8 cellular contexts compared by ENCODE assay signal in genomic region chr19:13905634-13906524, GRCh38. TPM values are rescaled to one million over a fixed set of nuclear protein-coding genes. Genes with fewer than 3 reads are reported as not detected.
A peak's percentile ranks its signal among the peaks of the same experiment; 100 is the strongest.
DNase-seq lines count a peak whose midpoint lies in the region; ATAC-seq and TF ChIP-seq lines count a peak whose summit lies in the region.

BRME1 (minus strand) TSS chr19:13906117; CDS start chr19:13904892, 1,225 bp downstream.
CC2D1A (plus strand) TSS chr19:13906201; CDS start chr19:13906442, 241 bp downstream.

- no peak for TF ChIP-seq CTCF in CD8-positive, alpha-beta T cell (IDR thresholded peaks at IDR 0.05)
- TF ChIP-seq CTCF in endodermal cell (conservative IDR thresholded peaks at IDR 0.05) (no peak), mesothelial cell of epicardium (IDR thresholded peaks at IDR 0.05; ENCODE audit: unreplicated experiment) (no peak)

- no peaks in the 10 kb centered on the region for H3K9me3 ChIP-seq in CD8-positive, alpha-beta T cell (ENCODE audit: low read length)
- no peaks in the 10 kb centered on the region for H3K9me3 ChIP-seq in endodermal cell (ENCODE audit: control insufficient read depth, low read length)

- H3K36me3 ChIP-seq in CD8-positive, alpha-beta T cell (ENCODE audit: insufficient read depth, low read length), result peaks cover 3% of the 10 kb centered on the region
- H3K36me3 ChIP-seq in endodermal cell (ENCODE audit: control insufficient read depth, insufficient read depth, low read length), result peaks cover 11% of the 10 kb centered on the region

- H3K9me3 Mint-ChIP-seq in CD8-positive, alpha-beta T cell, result no peaks in the 10 kb centered on the region
- no peaks in the 10 kb centered on the region for H3K9me3 Mint-ChIP-seq in endodermal cell
- no peaks in the 10 kb centered on the region for H3K9me3 Mint-ChIP-seq in mesothelial cell of epicardium

- intact Hi-C loops in CD8-positive, alpha-beta T cell (cut with DNase I, micrococcal nuclease), result loop anchor here (1.0 to 2.0 kb wide), 4 partner anchors 25 to 126 kb away; partner anchors contain the start of gene DCAF15 (in 2 of the 2)

- H3K27me3 Mint-ChIP-seq in CD8-positive, alpha-beta T cell (ENCODE audit: low read depth), result no peaks in the 10 kb centered on the region
- H3K27me3 Mint-ChIP-seq in endodermal cell (ENCODE audit: insufficient read depth) (peaks cover 17% of the 10 kb centered on the region), mesothelial cell of epicardium (ENCODE audit: low read depth) (no peaks in the 10 kb centered on the region)

- CTCF ChIA-PET in CD8-positive, alpha-beta T cell (lab: Charles Lee), result interaction anchor here (1.0 to 1.2 kb wide), 2 partner anchors 142 to 154 kb away, joined by 3 to 4 read pairs; no protein-coding TSS in a partner anchor

- H3K36me3 Mint-ChIP-seq in CD8-positive, alpha-beta T cell, result peaks cover 10% of the 10 kb centered on the region
- H3K36me3 Mint-ChIP-seq in endodermal cell (ENCODE audit: low read depth), result peaks cover 14% of the 10 kb centered on the region
- peaks cover 10% of the 10 kb centered on the region for H3K36me3 Mint-ChIP-seq in mesothelial cell of epicardium

- 13 to 20% methylated on average over 59 to 84 of the region's 87 CpGs for WGBS in endodermal cell (ENCODE audit: insufficient coverage in 1 of 2, insufficient read length in 1 of 2), 2 experiments

- H3K4me1 ChIP-seq in CD8-positive, alpha-beta T cell (ENCODE audit: insufficient read depth, low read length), result peaks cover 12% of the 10 kb centered on the region
- H3K4me1 ChIP-seq in endodermal cell (ENCODE audit: control insufficient read depth, insufficient read depth, low read length), result no peaks in the 10 kb centered on the region

- no peaks in the 10 kb centered on the region for H3K27me3 ChIP-seq in CD8-positive, alpha-beta T cell (ENCODE audit: insufficient read depth, low read length)
- no peaks in the 10 kb centered on the region for H3K27me3 ChIP-seq in endodermal cell (ENCODE audit: control insufficient read depth, insufficient read depth, low read length, poor library complexity, severe bottlenecking)

- peak within 1 kb of the TSS; percentile 53 for H3K9ac ChIP-seq in endodermal cell (ENCODE audit: extremely low read depth, low read length, poor library complexity, severe bottlenecking)

- peaks cover 14% of the 10 kb centered on the region for H3K4me1 Mint-ChIP-seq in CD8-positive, alpha-beta T cell (ENCODE audit: low read depth)
- H3K4me1 Mint-ChIP-seq in endodermal cell (peaks cover 8% of the 10 kb centered on the region), mesothelial cell of epicardium (peaks cover 11% of the 10 kb centered on the region)

- peak within 1 kb of the TSS; percentile 89 for H3K4me3 Mint-ChIP-seq in CD8-positive, alpha-beta T cell
- H3K4me3 Mint-ChIP-seq in endodermal cell, result peak within 1 kb of the TSS; percentile 74
- peak within 1 kb of the TSS; percentile 78 for H3K4me3 Mint-ChIP-seq in mesothelial cell of epicardium

- peak; percentile 87 to 95 (median 93) for DNase-seq in CD8-positive, alpha-beta T cell
- peak; percentile 80 for DNase-seq in HT1080 (ENCODE audit: low read depth)
- peak; percentile 90 for DNase-seq in NOMO-1 treated with DMSO at 0.1 percent for 48 hours (lab: John Stamatoyannopoulos, UW; ENCODE audit: unreplicated experiment)
- DNase-seq in activated CD8-positive, alpha-beta memory T cell treated with anti-CD3 and anti-CD28 coated beads, Interleukin-2, amount 50 U/mL, for 1 hour (ENCODE audit: extremely low read depth), result peak; percentile 79
- peak; percentile 98 for DNase-seq in endodermal cell
- peak; percentile 82 to 92 for DNase-seq in mesothelial cell of epicardium (ENCODE audit: low spot score in 2 of 2, unreplicated experiment in 2 of 2)
- peak; percentile 89 to 90 for DNase-seq in stimulated activated CD8-positive, alpha-beta memory T cell treated with anti-CD3 and anti-CD28 coated beads, Interleukin-15, amount 100 ng/mL, for 4 hours (ENCODE audit: low read depth in 2 of 2)

- peak within 1 kb of the TSS; percentile 57 for H3K27ac ChIP-seq in CD8-positive, alpha-beta T cell (ENCODE audit: low read depth, low read length)
- no peak within 1 kb of the TSS for H3K27ac ChIP-seq in endodermal cell (ENCODE audit: low read depth, low read length)

- peak; percentile 99 for ATAC-seq in CD8-positive, alpha-beta T cell
- ATAC-seq in GM19463 (IDR thresholded peaks at IDR 0.05; ENCODE audit: unreplicated experiment), result peak; percentile 96

- POLR2A ChIA-PET in CD8-positive, alpha-beta T cell (lab: Charles Lee), result interaction anchor here (1.0 to 1.2 kb wide), 2 partner anchors 100 to 126 kb away, joined by 3 to 5 read pairs; partner anchors contain the start of genes IL27RA and RFX1

- H3K4me3 ChIP-seq in CD8-positive, alpha-beta T cell (ENCODE audit: low read depth, low read length), result peak within 1 kb of the TSS; percentile 81
- peak within 1 kb of the TSS; percentile 87 for H3K4me3 ChIP-seq in endodermal cell (ENCODE audit: low read length)

- H3K27ac Mint-ChIP-seq in CD8-positive, alpha-beta T cell, result peak within 1 kb of the TSS; percentile 84
- peak within 1 kb of the TSS; percentile 66 for H3K27ac Mint-ChIP-seq in endodermal cell
- peak within 1 kb of the TSS; percentile 61 for H3K27ac Mint-ChIP-seq in mesothelial cell of epicardium

RNA-seq across cellular contexts. Expression of gene BRME1, which starts in this region (rescaled TPM):
- 1 to 10 TPM; 1.0 to 1.2 TPM for total RNA-seq in CD8-positive, alpha-beta T cell
- 2.0 and 3.3 TPM in 2 replicates for total RNA-seq in HT1080 (2014; rRNA removed; shearing (Covaris generic))
- 0.55 and 0.97 TPM in 2 replicates for polyA plus RNA-seq in HT1080 (2015; cell fraction: cytosol; rRNA removed)
- polyA plus RNA-seq in HT1080 (2015; cell fraction: nucleus; rRNA removed), result 3.6 and 4.1 TPM in 2 replicates
- total RNA-seq in endodermal cell (1 to 10 TPM; 4.4 to 7.4 TPM), mesothelial cell of epicardium (6.3 to 7.2 TPM (median 7.0 TPM) in 3 replicates)
- polyA plus RNA-seq in endodermal cell (2013, experiment 1 of 2), result 4.4 TPM
- polyA plus RNA-seq in endodermal cell (2013, experiment 2 of 2), result 2.5 TPM

RNA-seq across cellular contexts. Expression of gene CC2D1A, which starts in this region (rescaled TPM):
- total RNA-seq in CD8-positive, alpha-beta T cell, result 10 to 100 TPM; 11.3 to 16.0 TPM
- total RNA-seq in HT1080 (2014; rRNA removed; shearing (Covaris generic)), result 16.8 and 19.7 TPM in 2 replicates
- 15.0 and 15.7 TPM in 2 replicates for polyA plus RNA-seq in HT1080 (2015; cell fraction: cytosol; rRNA removed)
- 45.3 and 50.4 TPM in 2 replicates for polyA plus RNA-seq in HT1080 (2015; cell fraction: nucleus; rRNA removed)
- total RNA-seq in endodermal cell, result 10 to 100 TPM; 45.1 to 55.9 TPM
- polyA plus RNA-seq in endodermal cell (2013, experiment 1 of 2), result 24.2 TPM
- polyA plus RNA-seq in endodermal cell (2013, experiment 2 of 2), result 21.9 TPM
- total RNA-seq in mesothelial cell of epicardium, result 59.2 to 66.0 TPM (median 62.8 TPM) in 3 replicates
